In the genomic region with DNA sequence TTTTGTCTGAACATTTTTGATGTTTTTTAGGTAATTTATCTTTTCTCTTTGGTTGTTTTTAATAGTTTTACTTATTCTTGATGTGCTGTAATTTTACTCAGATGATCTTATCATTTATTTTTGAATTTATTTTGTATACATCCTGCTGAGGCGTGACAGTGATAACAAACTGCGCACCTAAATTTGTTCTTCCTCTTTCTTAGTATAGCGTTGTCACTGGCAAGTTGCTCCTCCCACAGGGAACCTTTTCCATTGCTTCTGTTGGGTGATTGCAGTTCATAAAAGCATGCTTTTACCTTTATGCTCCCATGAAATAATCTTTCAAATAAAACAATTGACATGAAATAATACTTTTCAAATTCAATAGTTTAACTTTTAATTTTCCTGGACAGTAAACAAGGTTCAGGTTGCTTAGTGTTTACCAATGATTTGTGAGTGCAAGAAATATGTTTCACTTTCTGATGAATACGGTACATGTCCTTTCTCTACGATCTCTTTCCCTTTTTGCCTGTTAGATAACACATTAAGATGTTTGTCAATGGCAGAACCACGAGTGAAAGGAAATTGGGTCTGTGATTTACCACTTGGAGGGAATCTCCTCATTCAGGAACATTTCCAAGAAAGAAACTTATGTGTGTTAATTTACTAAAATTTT, we compare ENCODE assay signal across 19 cellular contexts.
DNase-seq lines count a peak whose midpoint lies in the region; ATAC-seq lines count a peak whose summit lies in the region.
"Had no signal": no experiment of that assay in that cellular context is flagged by ENCODE, and none has a peak within 500 bp of the region (broad histone marks: within the 10 kb centered on the region; RNA-seq: fewer than 3 reads in every experiment).

No MANE protein-coding gene starts in this region.

- H3K36me3 ChIP-seq in endocrine pancreas (ENCODE audit: control insufficient read depth, insufficient read depth, low read length) = peaks cover 3% of the 10 kb centered on the region
- H3K36me3 ChIP-seq: colonic mucosa had no signal

- H3K4me3 ChIP-seq in endocrine pancreas (ENCODE audit: control insufficient read depth, insufficient read depth, low read length) = peak overlapping the region; percentile 29
- H3K4me3 ChIP-seq: ascending aorta; BLaER1 treated with 17β-estradiol and CSF1 and Interleukin-3, amounts not matched to agents 10 nM and 100 nM; colonic mucosa; skin epidermis; tibial nerve had no signal

- H3K4me1 ChIP-seq in endocrine pancreas (ENCODE audit: control insufficient read depth, insufficient read depth, low read length) = no peaks in the 10 kb centered on the region
- H3K4me1 ChIP-seq: ascending aorta; BLaER1 treated with 17β-estradiol and CSF1 and Interleukin-3, amounts not matched to agents 10 nM and 100 nM; colonic mucosa; parathyroid adenoma; tibial nerve had no signal

- no peaks in the 10 kb centered on the region for H3K27me3 ChIP-seq in endocrine pancreas (ENCODE audit: control insufficient read depth, insufficient read depth, low read length)
- H3K27me3 ChIP-seq: ascending aorta; BLaER1 treated with 17β-estradiol and CSF1 and Interleukin-3, amounts not matched to agents 10 nM and 100 nM; colonic mucosa; tibial nerve had no signal

- no peak overlapping the region for H3K9ac ChIP-seq in endocrine pancreas (ENCODE audit: control insufficient read depth, insufficient read depth, low read length)
- H3K9ac ChIP-seq: BLaER1 treated with 17β-estradiol and CSF1 and Interleukin-3, amounts not matched to agents 10 nM and 100 nM; parathyroid adenoma had no signal

- H3K9me3 ChIP-seq in endocrine pancreas (ENCODE audit: control insufficient read depth, low read length) = no peaks in the 10 kb centered on the region
- H3K9me3 ChIP-seq: ascending aorta, colonic mucosa, tibial nerve had no signal

- DNase-seq in MV-4-11 (lab: John Stamatoyannopoulos, UW) (no peak), NCI-H2029 (lab: John Stamatoyannopoulos, UW) (no peak), NCI-H345 treated with DMSO at 0.1 percent for 48 hours (lab: John Stamatoyannopoulos, UW; ENCODE audit: unreplicated experiment) (no peak)
- no peak for DNase-seq in activated naive CD4-positive, alpha-beta T cell treated with anti-CD3 and anti-CD28 coated beads, Interleukin-2, amount 50 U/mL, for 16 hours
- DNase-seq: activated CD8-positive, alpha-beta memory T cell treated with anti-CD3 and anti-CD28 coated beads, Interleukin-2, amount 10 ng/mL, durations not matched to agents 7 days and 5 days; activated naive CD4-positive, alpha-beta T cell; colonic mucosa; left ventricle myocardium superior; NCI-H774; T-cell had no signal

- ATAC-seq in GM18870 (IDR thresholded peaks at IDR 0.05; ENCODE audit: unreplicated experiment) = peak; percentile 66
- peak; percentile 90 for ATAC-seq in HG02588 (IDR thresholded peaks at IDR 0.05; ENCODE audit: unreplicated experiment)
- ATAC-seq in HG03469 (IDR thresholded peaks at IDR 0.05; ENCODE audit: unreplicated experiment) = peak; percentile 76
- ATAC-seq: activated CD8-positive, alpha-beta memory T cell treated with anti-CD3 and anti-CD28 coated beads, Interleukin-2, amount 10 ng/mL, durations not matched to agents 7 days and 5 days; left ventricle myocardium superior; T-cell had no signal
